ENCODE assay signal across 1 cellular context in the genomic region with DNA sequence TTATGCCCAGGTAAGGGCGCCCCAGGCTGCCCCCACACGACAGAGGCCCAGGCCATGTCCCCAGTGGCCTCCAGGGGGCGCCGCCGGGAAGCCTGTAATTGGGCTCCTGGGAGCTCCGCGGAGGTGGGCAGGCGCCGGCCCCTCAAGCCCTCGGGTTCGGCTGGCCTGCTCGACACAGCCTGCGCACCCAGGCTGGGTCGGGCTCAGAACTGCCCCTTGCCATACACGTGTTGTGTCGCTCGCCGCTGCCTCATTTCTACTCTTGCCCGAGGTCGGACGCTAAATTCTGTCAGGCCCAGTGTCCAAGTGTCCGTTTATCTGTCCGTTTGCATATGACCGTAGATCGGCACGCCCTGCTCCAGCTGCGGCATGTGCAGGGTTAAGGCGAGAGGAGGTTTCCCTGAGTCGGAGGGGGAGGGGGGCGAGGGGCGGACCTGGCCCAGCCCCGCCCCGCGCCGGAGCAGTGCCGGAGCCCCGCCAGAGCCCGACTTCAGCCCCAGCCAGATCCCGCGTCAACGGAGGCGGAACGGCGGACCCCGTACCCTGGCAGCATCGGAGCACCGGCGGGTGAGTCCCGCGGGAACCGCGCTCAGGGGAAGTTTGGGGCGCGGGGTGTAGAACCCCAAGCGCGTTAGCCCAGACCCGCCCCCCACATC.
TF ChIP-seq lines count a peak whose summit lies in the region.

Gene KLHDC8B (plus strand): TSS at position 480 of the 656 bp plus-strand sequence. CDS start 1,172 bp downstream, outside the sequence.

TF ChIP-seq in A549, 52 proteins besides CTCF, POLR2A, EP300 and RAD21 (continued from another document):
- TF ChIP-seq, protein P1, sequence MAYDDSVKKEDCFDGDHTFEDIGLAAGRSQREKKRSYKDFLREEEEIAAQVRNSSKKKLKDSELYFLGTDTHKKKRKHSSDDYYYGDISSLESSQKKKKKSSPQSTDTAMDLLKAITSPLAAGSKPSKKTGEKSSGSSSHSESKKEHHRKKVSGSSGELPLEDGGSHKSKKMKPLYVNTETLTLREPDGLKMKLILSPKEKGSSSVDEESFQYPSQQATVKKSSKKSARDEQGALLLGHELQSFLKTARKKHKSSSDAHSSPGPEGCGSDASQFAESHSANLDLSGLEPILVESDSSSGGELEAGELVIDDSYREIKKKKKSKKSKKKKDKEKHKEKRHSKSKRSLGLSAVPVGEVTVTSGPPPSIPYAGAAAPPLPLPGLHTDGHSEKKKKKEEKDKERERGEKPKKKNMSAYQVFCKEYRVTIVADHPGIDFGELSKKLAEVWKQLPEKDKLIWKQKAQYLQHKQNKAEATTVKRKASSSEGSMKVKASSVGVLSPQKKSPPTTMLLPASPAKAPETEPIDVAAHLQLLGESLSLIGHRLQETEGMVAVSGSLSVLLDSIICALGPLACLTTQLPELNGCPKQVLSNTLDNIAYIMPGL (CRISPR knock-in tag; IDR thresholded peaks at IDR 0.05; ENCODE audit: borderline replicate concordance): no peak
- TF ChIP-seq EHMT2 (IDR thresholded peaks at IDR 0.05; ENCODE audit: low read depth): no peak
- TF ChIP-seq JUN (IDR thresholded peaks at IDR 0.05): peak in 1 of 2 experiments; percentile 19; a peak in 1 of 5 replicates
- TF ChIP-seq MAX (IDR thresholded peaks at IDR 0.05): peak; percentile 80
- no peak for TF ChIP-seq ZNF302 (CRISPR knock-in tag; IDR thresholded peaks at IDR 0.05)
- TF ChIP-seq ZSCAN20 (CRISPR knock-in tag; IDR thresholded peaks at IDR 0.05): no peak
- peak; percentile 78 for TF ChIP-seq SMC3 (IDR thresholded peaks at IDR 0.05)
TF ChIP-seq in A549: peak in this region for 6.
